ENCODE assay signal across 21 cellular contexts in genomic region chr4:73451978-73452747, GRCh38. TPM values are rescaled to one million over a fixed set of nuclear protein-coding genes. Genes with fewer than 3 reads are reported as not detected.
A peak's percentile ranks its signal among the peaks of the same experiment; 100 is the strongest.
DNase-seq lines count a peak whose midpoint lies in the region; ATAC-seq lines count a peak whose summit lies in the region.
"Had no signal": no experiment of that assay in that cellular context is flagged by ENCODE, and none has a peak within 500 bp of the region (broad histone marks: within the 10 kb centered on the region; RNA-seq: fewer than 3 reads in every experiment).

No MANE protein-coding gene starts in this region.

- no peak overlapping the region for H2BK5ac ChIP-seq in mesenchymal stem cell (ENCODE audit: low read depth, low read length, poor library complexity, severe bottlenecking)

- ATAC-seq in HG03045 (IDR thresholded peaks at IDR 0.05; ENCODE audit: unreplicated experiment), result no peak
- ATAC-seq: activated CD4-positive, CD25-positive, alpha-beta regulatory T cell treated with anti-CD3 and anti-CD28 coated beads, Interleukin-2, amount 50 U/mL, for 24 hours; activated T-cell treated with anti-CD3 and anti-CD28 coated beads, Interleukin-2, amount 50 U/mL, for 4 hours; CD8-positive, alpha-beta T cell; HCT116; stimulated activated naive CD8-positive, alpha-beta T cell treated with anti-CD3 and anti-CD28 coated beads, Interleukin-15, amount 100 ng/mL, for 72 hours had no signal

- no peak overlapping the region for H2BK120ac ChIP-seq in mesenchymal stem cell (ENCODE audit: low read depth, low read length)

- no peak overlapping the region for H3K27ac ChIP-seq in mesenchymal stem cell (ENCODE audit: low read length, poor library complexity, severe bottlenecking)
- H3K27ac ChIP-seq: RWPE1, upper lobe of right lung had no signal

- WGBS in mesenchymal stem cell, result 97% methylated on average over 2 of the region's 4 CpGs

- H2AFZ ChIP-seq in mesenchymal stem cell (ENCODE audit: low read depth, low read length), result no peak overlapping the region

- H4K8ac ChIP-seq in mesenchymal stem cell (ENCODE audit: low read length), result no peak overlapping the region

- no peaks in the 10 kb centered on the region; the same call in 1 of the 2 replicates for H3K27me3 ChIP-seq in H7 (ENCODE audit: control insufficient read depth, insufficient read depth, low read length)
- H3K27me3 ChIP-seq in mesenchymal stem cell (ENCODE audit: control insufficient read depth in 1 of 2, insufficient read depth in 1 of 2, low read length in 2 of 2), result no peaks in the 10 kb centered on the region
- H3K27me3 ChIP-seq: upper lobe of right lung had no signal

- H3K23ac ChIP-seq in mesenchymal stem cell (ENCODE audit: low read length in 2 of 2), result no peak overlapping the region

- H2BK12ac ChIP-seq in mesenchymal stem cell (ENCODE audit: low read length in 2 of 2), result no peak overlapping the region

- H3K4me1 ChIP-seq in mesenchymal stem cell (ENCODE audit: control insufficient read depth, insufficient read depth, low read depth, low read length), result peaks cover 4% of the 10 kb centered on the region
- H3K4me1 ChIP-seq: upper lobe of right lung had no signal

- H3K79me1 ChIP-seq in mesenchymal stem cell (replicated peaks; ENCODE audit: low read length, poor library complexity, severe bottlenecking), result no peaks in the 10 kb centered on the region

- no peak overlapping the region for H3K4me2 ChIP-seq in mesenchymal stem cell (ENCODE audit: low read length, poor library complexity, severe bottlenecking)

- H3K9me3 ChIP-seq in mesenchymal stem cell (ENCODE audit: control insufficient read depth, low read length), result no peaks in the 10 kb centered on the region
- H3K9me3 ChIP-seq: upper lobe of right lung had no signal

- no peak overlapping the region for H3K9ac ChIP-seq in mesenchymal stem cell (ENCODE audit: low read length)

- H3K4ac ChIP-seq in mesenchymal stem cell (ENCODE audit: low read depth in 1 of 2, low read length in 2 of 2), result no peak overlapping the region

- DNase-seq in H7 (peak; percentile 3), NCI-H446 (lab: John Stamatoyannopoulos, UW) (peak; percentile 9 to 77), cerebellar cortex (ENCODE audit: low spot score) (peak; percentile 76), mesenchymal stem cell (no peak), T1000 (lab: John Stamatoyannopoulos, UW) (no peak), NCI-H2081 (lab: John Stamatoyannopoulos, UW) (no peak)
- DNase-seq: activated CD8-positive, alpha-beta memory T cell treated with anti-CD3 and anti-CD28 coated beads for 24 hours; activated naive CD4-positive, alpha-beta T cell treated with anti-CD3 and anti-CD28 coated beads for 36 hours; activated T-cell treated with anti-CD3 and anti-CD28 coated beads, Interleukin-2, amount 50 U/mL, for 4 hours; CD8-positive, alpha-beta T cell; central memory CD4-positive, alpha-beta T cell; left ventricle myocardium superior; stimulated activated CD4-positive, alpha-beta T cell treated with anti-CD3 and anti-CD28 coated beads, Interleukin-4, amount 100 ng/mL, for 4 hours; stimulated activated naive CD8-positive, alpha-beta T cell treated with anti-CD3 and anti-CD28 coated beads, Interleukin-15, amount 100 ng/mL, for 72 hours; T-helper 9 cell; upper lobe of right lung had no signal

- H2AK5ac ChIP-seq in mesenchymal stem cell (ENCODE audit: low read length, severe bottlenecking), result peak overlapping the region; percentile 83

- H3K14ac ChIP-seq in mesenchymal stem cell (ENCODE audit: low read length in 2 of 2), result no peak overlapping the region

- H3K4me3 ChIP-seq in H7 (ENCODE audit: insufficient read depth, low read depth, low read length) (no peak overlapping the region), mesenchymal stem cell (ENCODE audit: insufficient read depth in 1 of 2, low read depth in 1 of 2, low read length in 2 of 2) (no peak overlapping the region)
- H3K4me3 ChIP-seq: upper lobe of right lung had no signal

- no peak overlapping the region for H2BK15ac ChIP-seq in mesenchymal stem cell (ENCODE audit: low read depth, poor library complexity, severe bottlenecking)

- H3K18ac ChIP-seq in mesenchymal stem cell (ENCODE audit: low read depth in 1 of 2, low read length in 2 of 2), result no peak overlapping the region

- H3K36me3 ChIP-seq in H7 (replicated peaks; ENCODE audit: control insufficient read depth, insufficient read depth, low read length), result no peaks in the 10 kb centered on the region
- H3K36me3 ChIP-seq in mesenchymal stem cell (ENCODE audit: control insufficient read depth in 1 of 2, insufficient read depth in 2 of 2, low read depth in 1 of 2, low read length in 2 of 2), result no peaks in the 10 kb centered on the region
- H3K36me3 ChIP-seq: upper lobe of right lung had no signal

- H4K91ac ChIP-seq in mesenchymal stem cell (ENCODE audit: low read length), result no peak overlapping the region

RNA-seq across cellular contexts. Expression of gene AFP, which starts 16.1 kb away (rescaled TPM):
- 4.2 and 5.4 TPM in 2 replicates for total RNA-seq in H7 (2014; rRNA removed; shearing (Covaris generic))
- 0.70 TPM for polyA plus RNA-seq in mesenchymal stem cell (2013, experiment 1 of 2)
- polyA plus RNA-seq in mesenchymal stem cell (2013, experiment 2 of 2), result 0.64 TPM
- total RNA-seq: activated naive CD4-positive, alpha-beta T cell treated with anti-CD3 and anti-CD28 coated beads for 36 hours; CD8-positive, alpha-beta T cell; left ventricle myocardium superior; upper lobe of right lung had no signal

RNA-seq across cellular contexts. Expression of gene AFM, which starts 29.4 kb away (rescaled TPM):
- not detected in 2 replicates for total RNA-seq in H7 (2014; rRNA removed; shearing (Covaris generic))
- polyA plus RNA-seq in mesenchymal stem cell (2013, experiment 1 of 2), result not detected
- not detected for polyA plus RNA-seq in mesenchymal stem cell (2013, experiment 2 of 2)
- total RNA-seq: activated naive CD4-positive, alpha-beta T cell treated with anti-CD3 and anti-CD28 coated beads for 36 hours; activated T-cell treated with anti-CD3 and anti-CD28 coated beads, Interleukin-2, amount 50 U/mL, for 4 hours; CD8-positive, alpha-beta T cell; left ventricle myocardium superior; upper lobe of right lung had no signal
- polyA plus RNA-seq: esophagus had no signal

RNA-seq across cellular contexts. Expression of gene ALB, which starts 48.1 kb away (rescaled TPM):
- 0.03 TPM in 1 of 2 replicates, not detected in the other for total RNA-seq in H7 (2014; rRNA removed; shearing (Covaris generic))
- not detected for polyA plus RNA-seq in mesenchymal stem cell (2013, experiment 1 of 2)
- polyA plus RNA-seq in mesenchymal stem cell (2013, experiment 2 of 2), result 0.03 TPM
- total RNA-seq: activated naive CD4-positive, alpha-beta T cell treated with anti-CD3 and anti-CD28 coated beads for 36 hours; left ventricle myocardium superior had no signal

Comparison
In these comparisons a context has a peak if more than half of its experiments do, and no peak if none do; other contexts are left out.
1. DNase-seq: peak in H7 (single experiment), NCI-H446 (2 of 2) and cerebellar cortex (single experiment); none in mesenchymal stem cell (single experiment), T1000 (single experiment) and NCI-H2081 (0 of 2).